ENCODE assay signal across 8 cellular contexts in the genomic region with DNA sequence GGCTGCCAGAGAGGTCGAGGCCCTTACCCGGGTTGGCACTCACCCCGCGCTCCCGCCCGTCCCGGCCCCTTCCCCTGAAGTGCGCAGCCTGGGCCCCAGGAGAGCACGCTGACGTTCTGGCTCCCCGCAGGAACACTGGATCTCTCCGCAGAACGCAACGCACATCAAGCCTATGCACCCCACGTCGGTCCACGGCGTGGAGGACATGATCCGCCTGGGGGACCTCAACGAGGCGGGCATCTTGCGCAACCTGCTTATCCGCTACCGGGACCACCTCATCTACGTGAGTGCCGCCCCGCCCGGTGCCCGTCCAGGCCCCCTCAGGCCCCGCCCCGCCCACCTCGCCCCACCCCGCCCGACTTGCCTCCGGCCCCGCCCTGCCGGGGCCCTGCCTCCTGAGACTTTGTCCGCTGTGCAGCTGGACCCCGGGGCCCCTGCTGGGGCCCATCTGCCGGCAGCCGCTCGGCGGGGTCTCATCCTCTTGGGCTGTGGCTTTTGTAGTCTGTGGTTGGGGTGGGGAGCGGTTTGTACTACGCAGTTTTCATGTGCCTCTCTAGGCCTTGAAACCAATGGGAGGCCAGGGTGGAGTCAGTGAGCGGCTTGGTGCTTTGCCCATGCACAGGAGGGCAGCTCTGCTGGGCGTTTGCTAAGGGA. TPM values are rescaled to one million over a fixed set of nuclear protein-coding genes. Genes with fewer than 3 reads are reported as not detected.
DNase-seq lines count a peak whose midpoint lies in the region; ATAC-seq lines count a peak whose summit lies in the region.

No MANE protein-coding gene starts in this region.

- DNase-seq in SW480 (ENCODE audit: low spot score) = peak; percentile 60
- DNase-seq in effector memory CD8-positive, alpha-beta T cell = peak; percentile 31 to 42 (median 32)
- peak; percentile 79 for DNase-seq in retina
- no peak for DNase-seq in aorta

- H3K9me3 Mint-ChIP-seq in effector memory CD8-positive, alpha-beta T cell = no peaks in the 10 kb centered on the region

- H3K27ac ChIP-seq in HUES6 (ENCODE audit: low read depth, low read length) (no peak overlapping the region), aorta (ENCODE audit: low read depth in 1 of 2, low read length in 2 of 2) (no peak overlapping the region)

- 26 to 32% methylated on average over 45 to 47 of the region's 47 CpGs for WGBS in aorta, 2 donors

- peaks cover 12% of the 10 kb centered on the region for H3K36me3 Mint-ChIP-seq in effector memory CD8-positive, alpha-beta T cell (ENCODE audit: insufficient read depth)

- H3K4me3 ChIP-seq in HUES6 (ENCODE audit: low read depth, low read length) (peak overlapping the region; percentile 66), aorta (ENCODE audit: low read length in 2 of 2) (no peak overlapping the region)

- H3K27me3 ChIP-seq in HUES6 (ENCODE audit: control insufficient read depth, insufficient read depth, low read length) (peaks cover 14% of the 10 kb centered on the region), aorta (ENCODE audit: control insufficient read depth in 1 of 2, insufficient read depth in 2 of 2, low read length in 1 of 2) (no peaks in the 10 kb centered on the region)

- no peak overlapping the region for H3K9ac ChIP-seq in HUES6 (ENCODE audit: low read length)

- no peaks in the 10 kb centered on the region for H3K27me3 Mint-ChIP-seq in effector memory CD8-positive, alpha-beta T cell

- peaks cover 28 to 36% of the 10 kb centered on the region in 2 donors for H3K4me1 Mint-ChIP-seq in effector memory CD8-positive, alpha-beta T cell (ENCODE audit: low read depth in 2 of 2)

- H3K4me1 ChIP-seq in HUES6 (ENCODE audit: control insufficient read depth, insufficient read depth, low read length) = peaks cover 16% of the 10 kb centered on the region
- no peaks in the 10 kb centered on the region for H3K4me1 ChIP-seq in aorta (ENCODE audit: control insufficient read depth in 1 of 2, insufficient read depth in 2 of 2, low read length in 2 of 2)

- no peaks in the 10 kb centered on the region for H3K36me3 ChIP-seq in HUES6 (ENCODE audit: control insufficient read depth, insufficient read depth, low read length)
- H3K36me3 ChIP-seq in aorta (ENCODE audit: control insufficient read depth in 1 of 2, insufficient read depth in 2 of 2, low read length in 1 of 2) = no peaks in the 10 kb centered on the region

- ATAC-seq in effector memory CD8-positive, alpha-beta T cell (replicated peaks) = peak; percentile 68
- ATAC-seq in GM18868 (IDR thresholded peaks at IDR 0.05; ENCODE audit: unreplicated experiment) (no peak), GM19463 (IDR thresholded peaks at IDR 0.05; ENCODE audit: unreplicated experiment) (no peak), HG03097 (IDR thresholded peaks at IDR 0.05; ENCODE audit: low FRiP score, unreplicated experiment) (no peak), aorta (ENCODE audit: low FRiP score) (no peak)

- peak overlapping the region; percentile 55 to 57 for H3K27ac Mint-ChIP-seq in effector memory CD8-positive, alpha-beta T cell

- intact Hi-C loops in aorta (cut with DNase I) = no loop called here

- H3K9me3 ChIP-seq in HUES6 (ENCODE audit: control insufficient read depth, insufficient read depth, low read depth, low read length) = no peaks in the 10 kb centered on the region
- H3K9me3 ChIP-seq in aorta (ENCODE audit: control insufficient read depth, low read length) = no peaks in the 10 kb centered on the region

- H3K4me3 Mint-ChIP-seq in effector memory CD8-positive, alpha-beta T cell = peak overlapping the region; percentile 69 to 75

RNA-seq across cellular contexts. Expression of a gene that starts 19.7 kb away (rescaled TPM):
- 10 to 100 TPM; 11.6 to 27.9 TPM for total RNA-seq in aorta
- polyA plus RNA-seq in aorta = 1 to 10 TPM; 1.9 to 2.1 TPM

RNA-seq across cellular contexts. Expression of a gene that starts 45.2 kb away (rescaled TPM):
- total RNA-seq in aorta = 1 to 10 TPM in 1 of 2 donors, not detected in 1; 2.1 TPM
- polyA plus RNA-seq in aorta = not detected

Comparison
In these comparisons a context has a peak if more than half of its experiments do, and no peak if none do; other contexts are left out.
1. DNase-seq: peak in SW480 (single experiment), effector memory CD8-positive, alpha-beta T cell (3 of 3) and retina (single experiment); none in aorta (0 of 2).